In genomic region chr22:42686756-42687491, GRCh38 we compare ENCODE assay signal across 14 cellular contexts. TPM values are rescaled to one million over a fixed set of nuclear protein-coding genes. Genes with fewer than 3 reads are reported as not detected.
A peak's percentile ranks its signal among the peaks of the same experiment; 100 is the strongest.
DNase-seq lines count a peak whose midpoint lies in the region; ATAC-seq, FAIRE-seq and TF ChIP-seq lines count a peak whose summit lies in the region.
"Had no signal": no experiment of that assay in that cellular context is flagged by ENCODE, and none has a peak within 500 bp of the region (broad histone marks: within the 10 kb centered on the region; RNA-seq: fewer than 3 reads in every experiment).

No MANE protein-coding gene starts in this region.

- peaks cover 3% of the 10 kb centered on the region for H3K79me1 ChIP-seq in neuronal stem cell (ENCODE audit: low read depth, low read length)

- no peak overlapping the region for H3K4ac ChIP-seq in neuronal stem cell (ENCODE audit: low read length)

- dilution Hi-C loops in endothelial cell of umbilical vein (cut with MboI; ENCODE audit: extremely low pct_ligation_motif_present, low sequenced_read_pairs): no loop called here

- DNase-seq in Peyer's patch: no peak
- no peak for DNase-seq in endothelial cell of umbilical vein (ENCODE audit: low read depth, low spot score)
- no peak for DNase-seq in neuronal stem cell (ENCODE audit: low spot score)
- no peak for DNase-seq in type B pancreatic cell (ENCODE audit: extremely low spot score, unreplicated experiment)
- no peak for DNase-seq in NCI-H2029 (lab: John Stamatoyannopoulos, UW)
- DNase-seq: COR-L47, NCI-H1436 treated with DMSO at 0.1 percent for 48 hours, NCI-H774 had no signal

- peaks cover 0 to 57% (median 8%) of the 10 kb centered on the region in 4 donors for H3K4me1 ChIP-seq in Peyer's patch
- H3K4me1 ChIP-seq in endothelial cell of umbilical vein (ENCODE audit: control insufficient read depth, extremely low read depth, insufficient read depth, low read length): no peaks in the 10 kb centered on the region
- H3K4me1 ChIP-seq in neuronal stem cell (ENCODE audit: control insufficient read depth in 2 of 2, insufficient read depth in 1 of 2, low read depth in 1 of 2, low read length in 2 of 2): peaks cover 12 to 14% of the 10 kb centered on the region in 2 donors

- H3K4me2 ChIP-seq in endothelial cell of umbilical vein (ENCODE audit: insufficient read depth, low read length) (no peak overlapping the region), neuronal stem cell (ENCODE audit: insufficient read depth, low read length, poor library complexity, severe bottlenecking) (no peak overlapping the region)
- H3K4me2 ChIP-seq: GM23338 had no signal

- no peak overlapping the region for H2BK12ac ChIP-seq in neuronal stem cell (ENCODE audit: low read length)

- no peak for TF ChIP-seq CTCF in Peyer's patch (IDR thresholded peaks at IDR 0.05)
- TF ChIP-seq CTCF in endothelial cell of umbilical vein (IDR thresholded peaks at IDR 0.05; ENCODE audit: extremely low read depth in 1 of 2, insufficient read depth in 1 of 2, low read depth in 1 of 2, low read length in 2 of 2): no peak
- no peak for TF ChIP-seq CTCF in type B pancreatic cell (conservative IDR thresholded peaks at IDR 0.05)

- peak overlapping the region; percentile 97 for H2AK5ac ChIP-seq in neuronal stem cell (ENCODE audit: low read depth, low read length)

- H3K27me3 Mint-ChIP-seq in type B pancreatic cell: no peaks in the 10 kb centered on the region

- no peaks in the 10 kb centered on the region for H3K36me3 Mint-ChIP-seq in type B pancreatic cell
- H3K36me3 Mint-ChIP-seq: natural killer cell treated with Interleukin-12 subunit alpha and Interleukin-12 subunit beta and Interleukin-15 and Interleukin-18, amount 100 ng/mL, for 72 hours had no signal

- H3K36me3 ChIP-seq in Peyer's patch (no peaks in the 10 kb centered on the region), endothelial cell of umbilical vein (ENCODE audit: control insufficient read depth in 2 of 2, extremely low read depth in 1 of 2, insufficient read depth in 2 of 2, low read length in 2 of 2) (no peaks in the 10 kb centered on the region), neuronal stem cell (replicated peaks in 1 of 2; ENCODE audit: control insufficient read depth in 2 of 2, insufficient read depth in 2 of 2, low read length in 2 of 2) (no peaks in the 10 kb centered on the region)

- no peak overlapping the region for H3K4me3 ChIP-seq in Peyer's patch
- H3K4me3 ChIP-seq in endothelial cell of umbilical vein (replicated peaks in 1 of 3; ENCODE audit: insufficient read depth in 1 of 3, low read depth in 1 of 3, low read length in 3 of 3): no peak overlapping the region
- no peak overlapping the region for H3K4me3 ChIP-seq in neuronal stem cell (ENCODE audit: low read length in 2 of 2)
- H3K4me3 ChIP-seq: GM23338 had no signal

- no TSS peak for BruUV-seq in endothelial cell of umbilical vein (replicated peaks; lab: Mats Ljungman, UMichigan)

- H4K20me1 ChIP-seq in endothelial cell of umbilical vein (replicated peaks; ENCODE audit: control insufficient read depth, extremely low read depth, insufficient read depth, low read length): no peaks in the 10 kb centered on the region

- H2BK5ac ChIP-seq in neuronal stem cell (ENCODE audit: low read length): no peak overlapping the region

- ATAC-seq in HG02678 (IDR thresholded peaks at IDR 0.05; ENCODE audit: unreplicated experiment): no peak
- ATAC-seq in GM18520 (IDR thresholded peaks at IDR 0.05; ENCODE audit: unreplicated experiment): no peak
- ATAC-seq: natural killer cell treated with Interleukin-12 subunit alpha and Interleukin-12 subunit beta and Interleukin-15 and Interleukin-18, amount 100 ng/mL, for 72 hours had no signal

- peak; percentile 8 for FAIRE-seq in endothelial cell of umbilical vein (lab: Jason Lieb, UNC)

- H3K27ac ChIP-seq in Peyer's patch (peak overlapping the region in 3 of 4 donors; percentile 36 to 89 (median 78)), endothelial cell of umbilical vein (ENCODE audit: insufficient read depth, low read depth, low read length) (no peak overlapping the region), neuronal stem cell (replicated peaks; ENCODE audit: low read length) (no peak overlapping the region)

- H4K8ac ChIP-seq in neuronal stem cell (ENCODE audit: low read depth, low read length): no peak overlapping the region

- peak overlapping the region; percentile 54 for H3K18ac ChIP-seq in neuronal stem cell (ENCODE audit: low read length)

- no peaks in the 10 kb centered on the region for H3K9me3 ChIP-seq in Peyer's patch
- H3K9me3 ChIP-seq in endothelial cell of umbilical vein (replicated peaks; ENCODE audit: control insufficient read depth, insufficient read depth, low read length): no peaks in the 10 kb centered on the region
- no peaks in the 10 kb centered on the region for H3K9me3 ChIP-seq in neuronal stem cell (replicated peaks in 1 of 2; ENCODE audit: control insufficient read depth in 2 of 2, insufficient read depth in 1 of 2, low read depth in 1 of 2, low read length in 2 of 2)

- no peaks in the 10 kb centered on the region for H3K27me3 ChIP-seq in Peyer's patch
- H3K27me3 ChIP-seq in endothelial cell of umbilical vein (ENCODE audit: control insufficient read depth in 2 of 2, insufficient read depth in 2 of 2, low read length in 2 of 2): no peaks in the 10 kb centered on the region
- peaks cover 0 to 31% (median 0%) of the 10 kb centered on the region in 3 experiments for H3K27me3 ChIP-seq in neuronal stem cell (ENCODE audit: control insufficient read depth in 3 of 3, insufficient read depth in 3 of 3, low read depth in 1 of 3, low read length in 3 of 3)

- CTCF ChIA-PET in endothelial cell of umbilical vein (lab: Charles Lee): interaction anchor here (1.2 kb wide), 1 partner anchor 133 kb away, joined by 3 read pairs; no protein-coding TSS in a partner anchor

- H3K4me3 Mint-ChIP-seq in type B pancreatic cell: peak overlapping the region; percentile 17
- H3K4me3 Mint-ChIP-seq: activated T-helper 1 cell treated with anti-CD3 and anti-CD28 coated beads, Interleukin-12 subunit alpha, Interleukin-12 subunit beta, Interleukin-2, Interleukin-4 antibody, amounts not matched to agents 30 ng/mL and 10 ng/mL and 1 ng/mL, durations not matched to agents 14 hours and 24 hours and 36 hours; central memory CD8-positive, alpha-beta T cell; GM23338; natural killer cell treated with Interleukin-12 subunit alpha and Interleukin-12 subunit beta and Interleukin-15 and Interleukin-18, amount 100 ng/mL, for 72 hours had no signal

- intact Hi-C loops in endothelial cell of umbilical vein (cut with micrococcal nuclease): no loop called here

- TF ChIP-seq POLR2A in Peyer's patch (IDR thresholded peaks at IDR 0.05): no peak
- TF ChIP-seq POLR2A in endothelial cell of umbilical vein (IDR thresholded peaks at IDR 0.05; ENCODE audit: low read depth, low read length): no peak

- WGBS in neuronal stem cell (ENCODE audit: extremely low coverage in 2 of 2, insufficient read length in 2 of 2, insufficient replicate concordance in 1 of 2), 2 donors: no CpG with 5 or more reads among the region's 14 CpGs

- no peak overlapping the region for H3K14ac ChIP-seq in neuronal stem cell (ENCODE audit: low read length)

- no peaks in the 10 kb centered on the region for H3K9me1 ChIP-seq in endothelial cell of umbilical vein (replicated peaks; ENCODE audit: control insufficient read depth, extremely low read depth, insufficient read depth, low read length)

- H4K91ac ChIP-seq in neuronal stem cell (ENCODE audit: low read depth, low read length, poor library complexity): no peak overlapping the region

- H3K79me2 ChIP-seq in endothelial cell of umbilical vein (ENCODE audit: control insufficient read depth, insufficient read depth, low read length): no peaks in the 10 kb centered on the region

- POLR2A ChIA-PET in endothelial cell of umbilical vein (lab: Charles Lee): no interaction called here

- peak overlapping the region; percentile 3 for H2BK120ac ChIP-seq in neuronal stem cell (ENCODE audit: low read depth, low read length)

- peak overlapping the region; percentile 27 for H2BK15ac ChIP-seq in neuronal stem cell (ENCODE audit: low read length)

- peak overlapping the region; percentile 61 for H3K27ac Mint-ChIP-seq in type B pancreatic cell
- H3K27ac Mint-ChIP-seq: activated T-helper 1 cell treated with anti-CD3 and anti-CD28 coated beads, Interleukin-12 subunit alpha, Interleukin-12 subunit beta, Interleukin-2, Interleukin-4 antibody, amounts not matched to agents 30 ng/mL and 10 ng/mL and 1 ng/mL, durations not matched to agents 14 hours and 24 hours and 36 hours; GM23338; natural killer cell treated with Interleukin-12 subunit alpha and Interleukin-12 subunit beta and Interleukin-15 and Interleukin-18, amount 100 ng/mL, for 72 hours had no signal

- no peaks in the 10 kb centered on the region for H3K9me3 Mint-ChIP-seq in type B pancreatic cell
- H3K9me3 Mint-ChIP-seq: activated T-helper 1 cell treated with anti-CD3 and anti-CD28 coated beads, Interleukin-12 subunit alpha, Interleukin-12 subunit beta, Interleukin-2, Interleukin-4 antibody, amounts not matched to agents 30 ng/mL and 10 ng/mL and 1 ng/mL, durations not matched to agents 14 hours and 24 hours and 36 hours; central memory CD8-positive, alpha-beta T cell; GM23338; natural killer cell treated with Interleukin-12 subunit alpha and Interleukin-12 subunit beta and Interleukin-15 and Interleukin-18, amount 100 ng/mL, for 72 hours had no signal

- no peak overlapping the region for H3K9ac ChIP-seq in endothelial cell of umbilical vein (replicated peaks; ENCODE audit: extremely low read depth, insufficient read depth, low read length)
- H3K9ac ChIP-seq in neuronal stem cell (ENCODE audit: low read depth, low read length, poor library complexity): no peak overlapping the region

- H3K4me1 Mint-ChIP-seq in type B pancreatic cell (ENCODE audit: unreplicated experiment): peaks cover 31% of the 10 kb centered on the region
- H3K4me1 Mint-ChIP-seq: central memory CD8-positive, alpha-beta T cell had no signal

- H3K23ac ChIP-seq in neuronal stem cell (ENCODE audit: low read depth, low read length, poor library complexity): peak overlapping the region; percentile 35

- H2AFZ ChIP-seq in endothelial cell of umbilical vein (ENCODE audit: low read depth, low read length): no peak overlapping the region
- peak overlapping the region; percentile 41 for H2AFZ ChIP-seq in neuronal stem cell (ENCODE audit: low read length)
- H2AFZ ChIP-seq: GM23338 had no signal

RNA-seq across cellular contexts. Expression of gene A4GALT, which starts 33.7 kb away (rescaled TPM):
- total RNA-seq in Peyer's patch (10 to 100 TPM in 2 of 4 donors, 1 to 10 TPM in 2; 6.2 to 17.3 (median 9.1) TPM), endothelial cell of umbilical vein (18.8 and 20.7 TPM in 2 replicates), type B pancreatic cell (ENCODE audit: low replicate concordance) (20.2 and 76.3 TPM in 2 replicates)
- polyA plus RNA-seq in endothelial cell of umbilical vein: 5.4 and 8.7 TPM in 2 replicates
- polyA plus RNA-seq in endothelial cell of umbilical vein (2011; cell fraction: cytosol; rRNA removed): 3.1 and 5.6 TPM in 2 replicates
- polyA plus RNA-seq in endothelial cell of umbilical vein (2011; cell fraction: nucleus; rRNA removed): 4.2 and 4.4 TPM in 2 replicates
- polyA plus RNA-seq in endothelial cell of umbilical vein (2012): 9.8 and 17.1 TPM in 2 replicates
- polyA minus RNA-seq in endothelial cell of umbilical vein: 2.4 and 3.9 TPM in 2 replicates
- 9.6 TPM for polyA minus RNA-seq in endothelial cell of umbilical vein (2011; cell fraction: cytosol; rRNA and poly(A)+ RNA removed)
- 2.4 and 5.2 TPM in 2 replicates for polyA minus RNA-seq in endothelial cell of umbilical vein (2011; cell fraction: nucleus; rRNA and poly(A)+ RNA removed)
- polyA plus RNA-seq in neuronal stem cell (2013, experiment 1 of 2): 5.5 TPM
- 5.6 TPM for polyA plus RNA-seq in neuronal stem cell (2013, experiment 2 of 2)
- total RNA-seq: activated T-helper 1 cell treated with anti-CD3 and anti-CD28 coated beads, Interleukin-12 subunit alpha, Interleukin-12 subunit beta, Interleukin-2, Interleukin-4 antibody, amounts not matched to agents 30 ng/mL and 10 ng/mL and 1 ng/mL, durations not matched to agents 14 hours and 24 hours and 36 hours had no signal

RNA-seq across cellular contexts. Expression of gene CYB5R3, which starts 37.7 kb away (rescaled TPM):
- total RNA-seq in Peyer's patch: 100 to 1,000 TPM in 2 of 4 donors, 10 to 100 TPM in 2; 59.4 to 147 (median 117) TPM
- 217 and 232 TPM in 2 replicates for total RNA-seq in endothelial cell of umbilical vein
- 263 and 329 TPM in 2 replicates for polyA plus RNA-seq in endothelial cell of umbilical vein
- 162 and 165 TPM in 2 replicates for polyA plus RNA-seq in endothelial cell of umbilical vein (2011; cell fraction: cytosol; rRNA removed)
- 58.9 and 72.2 TPM in 2 replicates for polyA plus RNA-seq in endothelial cell of umbilical vein (2011; cell fraction: nucleus; rRNA removed)
- 182 and 240 TPM in 2 replicates for polyA plus RNA-seq in endothelial cell of umbilical vein (2012)
- polyA minus RNA-seq in endothelial cell of umbilical vein: 143 and 163 TPM in 2 replicates
- 38.1 TPM for polyA minus RNA-seq in endothelial cell of umbilical vein (2011; cell fraction: cytosol; rRNA and poly(A)+ RNA removed)
- polyA minus RNA-seq in endothelial cell of umbilical vein (2011; cell fraction: nucleus; rRNA and poly(A)+ RNA removed): 26.6 and 41.3 TPM in 2 replicates
- polyA plus RNA-seq in neuronal stem cell (2013, experiment 1 of 2): 108 TPM
- 107 TPM for polyA plus RNA-seq in neuronal stem cell (2013, experiment 2 of 2)
- 89.3 and 102 TPM in 2 replicates for total RNA-seq in type B pancreatic cell (ENCODE audit: low replicate concordance)

RNA-seq across cellular contexts. Expression of gene ATP5MGL, which starts 46.5 kb away (rescaled TPM):
- total RNA-seq in Peyer's patch (not detected), endothelial cell of umbilical vein (1.0 and 1.2 TPM in 2 replicates), type B pancreatic cell (ENCODE audit: low replicate concordance) (0.86 and 1.1 TPM in 2 replicates)
- 0.11 TPM in 1 of 2 replicates, not detected in the other for polyA plus RNA-seq in endothelial cell of umbilical vein
- polyA plus RNA-seq in endothelial cell of umbilical vein (2011; cell fraction: cytosol; rRNA removed): not detected in 2 replicates
- polyA plus RNA-seq in endothelial cell of umbilical vein (2011; cell fraction: nucleus; rRNA removed): 0.67 and 0.74 TPM in 2 replicates
- not detected in 2 replicates for polyA plus RNA-seq in endothelial cell of umbilical vein (2012)
- 1.5 and 2.1 TPM in 2 replicates for polyA minus RNA-seq in endothelial cell of umbilical vein
- polyA minus RNA-seq in endothelial cell of umbilical vein (2011; cell fraction: cytosol; rRNA and poly(A)+ RNA removed): not detected
- polyA minus RNA-seq in endothelial cell of umbilical vein (2011; cell fraction: nucleus; rRNA and poly(A)+ RNA removed): 2.2 and 2.6 TPM in 2 replicates
- not detected for polyA plus RNA-seq in neuronal stem cell (2013, experiment 1 of 2)
- polyA plus RNA-seq in neuronal stem cell (2013, experiment 2 of 2): not detected
- total RNA-seq: GM23338 had no signal

Comparison
In these comparisons a context has a peak if more than half of its experiments do, and no peak if none do; other contexts are left out.
1. H3K27ac ChIP-seq: peak in Peyer's patch (3 of 4); none in endothelial cell of umbilical vein (single experiment) and neuronal stem cell (single experiment).